16 cellular contexts compared by ENCODE assay signal in genomic region chr15:35958021-35958420, GRCh38.
A peak's percentile ranks its signal among the peaks of the same experiment; 100 is the strongest.
DNase-seq lines count a peak whose midpoint lies in the region; TF ChIP-seq lines count a peak whose summit lies in the region.
"Had no signal": no experiment of that assay in that cellular context is flagged by ENCODE, and none has a peak within 500 bp of the region (broad histone marks: within the 10 kb centered on the region; RNA-seq: fewer than 3 reads in every experiment).

No MANE protein-coding gene starts in this region.

- POLR2A ChIA-PET in Caco-2 (lab: Charles Lee), result no interaction called here

- H3K9me3 Mint-ChIP-seq in osteocyte (ENCODE audit: unreplicated experiment) (no peaks in the 10 kb centered on the region), Caco-2 (ENCODE audit: unreplicated experiment) (no peaks in the 10 kb centered on the region)

- TF ChIP-seq CTCF in fibroblast of the aortic adventitia (IDR thresholded peaks at IDR 0.05; ENCODE audit: insufficient read depth, low read length) (no peak), osteocyte (IDR thresholded peaks at IDR 0.05) (no peak), Caco-2 (IDR thresholded peaks at IDR 0.05; ENCODE audit: insufficient read depth in 1 of 2, low read depth in 1 of 2, low read length in 1 of 2, severe bottlenecking in 1 of 2, unreplicated experiment in 1 of 2) (no peak)

- H3K27me3 ChIP-seq in Caco-2 (replicated peaks; ENCODE audit: control insufficient read depth, insufficient read depth, low read length), result no peaks in the 10 kb centered on the region
- H3K27me3 ChIP-seq: neutrophil had no signal

- H3K4me3 Mint-ChIP-seq in osteocyte (ENCODE audit: unreplicated experiment) (no peak overlapping the region), Caco-2 (ENCODE audit: unreplicated experiment) (no peak overlapping the region)
- H3K4me3 Mint-ChIP-seq: CD8-positive, alpha-beta memory T cell had no signal

- H3K36me3 Mint-ChIP-seq in osteocyte (ENCODE audit: unreplicated experiment) (no peaks in the 10 kb centered on the region), Caco-2 (ENCODE audit: insufficient read depth, unreplicated experiment) (no peaks in the 10 kb centered on the region)
- H3K36me3 Mint-ChIP-seq: CD8-positive, alpha-beta memory T cell had no signal

- H3K4me3 ChIP-seq in fibroblast of the aortic adventitia (ENCODE audit: low read depth, low read length), result no peak overlapping the region
- H3K4me3 ChIP-seq in Caco-2 (ENCODE audit: low read depth, low read length), result no peak overlapping the region
- H3K4me3 ChIP-seq: lower lobe of right lung had no signal

- intact Hi-C loops in Caco-2 (cut with micrococcal nuclease; ENCODE audit: unreplicated experiment), result no loop called here

- no peak overlapping the region for H3K27ac Mint-ChIP-seq in osteocyte (ENCODE audit: unreplicated experiment)
- no peak overlapping the region for H3K27ac Mint-ChIP-seq in Caco-2 (ENCODE audit: unreplicated experiment)
- H3K27ac Mint-ChIP-seq: CD8-positive, alpha-beta memory T cell had no signal

- H3K36me3 ChIP-seq in Caco-2 (ENCODE audit: control insufficient read depth, insufficient read depth, low read length), result no peaks in the 10 kb centered on the region
- H3K36me3 ChIP-seq: lower lobe of right lung, neutrophil had no signal

- H3K27me3 Mint-ChIP-seq in osteocyte (ENCODE audit: unreplicated experiment) (no peaks in the 10 kb centered on the region), Caco-2 (ENCODE audit: insufficient read depth, unreplicated experiment) (no peaks in the 10 kb centered on the region)
- H3K27me3 Mint-ChIP-seq: CD8-positive, alpha-beta memory T cell had no signal

- no TSS peak for BruUV-seq in Caco-2 (replicated peaks; lab: Mats Ljungman, UMichigan)

- DNase-seq in DMS79 (lab: John Stamatoyannopoulos, UW) (peak; percentile 15), NCI-H1694 treated with DMSO at 0.1 percent for 48 hours (lab: John Stamatoyannopoulos, UW) (peak; percentile 79), SHP77 (lab: John Stamatoyannopoulos, UW) (peak; percentile 37 to 56), fibroblast of the aortic adventitia (ENCODE audit: low read depth) (peak; percentile 56), ACHN (no peak), NCI-H226 (no peak), osteocyte (ENCODE audit: extremely low spot score, unreplicated experiment) (no peak), Caco-2 (no peak)
- DNase-seq: activated CD4-positive, alpha-beta T cell treated with anti-CD3 and anti-CD28 coated beads for 1 hour; aorta; CD8-positive, alpha-beta memory T cell; hypothalamus; lower lobe of right lung; small intestine; SW 1271 had no signal

- CTCF ChIA-PET in Caco-2 (lab: Charles Lee), result no interaction called here

- H3K9me3 ChIP-seq in Caco-2, result no peaks in the 10 kb centered on the region
- H3K9me3 ChIP-seq: lower lobe of right lung, neutrophil had no signal

- peaks cover 3% of the 10 kb centered on the region; the same call in 1 of the 2 replicates for H3K4me1 ChIP-seq in Caco-2
- H3K4me1 ChIP-seq: lower lobe of right lung had no signal

- in situ Hi-C loops in ACHN (cut with HindIII; ENCODE audit: low pct_ligation_motif_present, low pct_unique_long_range_greater_than_20kb, low sequenced_read_pairs), result no loop called here

- peaks cover 14% of the 10 kb centered on the region for H3K4me1 Mint-ChIP-seq in osteocyte (ENCODE audit: unreplicated experiment)
- H3K4me1 Mint-ChIP-seq in Caco-2 (ENCODE audit: low read depth, unreplicated experiment), result peaks cover 4% of the 10 kb centered on the region
- H3K4me1 Mint-ChIP-seq: CD8-positive, alpha-beta memory T cell had no signal

Comparison
In these comparisons a context has a peak if more than half of its experiments do, and no peak if none do; other contexts are left out.
1. DNase-seq: peak in DMS79 (single experiment), NCI-H1694 treated with DMSO at 0.1 percent for 48 hours (single experiment), SHP77 (2 of 2) and fibroblast of the aortic adventitia (single experiment); none in ACHN (single experiment), NCI-H226 (single experiment), osteocyte (single experiment) and Caco-2 (0 of 2).